In the genomic region with DNA sequence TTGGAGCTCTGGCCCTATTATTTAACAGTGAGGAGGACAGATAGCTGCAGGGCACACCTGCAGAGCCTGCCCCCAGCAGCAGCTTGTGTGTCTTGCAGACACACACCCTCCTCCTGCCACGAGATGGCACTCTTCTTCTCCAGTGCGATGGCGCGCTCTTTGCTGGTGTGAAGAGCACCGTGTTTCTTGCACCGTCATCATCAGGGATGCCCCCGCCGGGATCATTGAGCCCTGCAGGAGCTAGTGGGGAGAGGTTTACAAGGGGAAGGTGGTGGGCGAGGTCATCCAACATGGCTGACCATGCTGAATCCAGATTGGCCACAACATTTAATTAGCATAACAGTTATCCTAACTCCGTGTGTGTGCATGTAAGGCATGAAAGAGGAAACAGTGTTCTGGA, we compare ENCODE assay signal across 8 cellular contexts.
DNase-seq lines count a peak whose midpoint lies in the region; ATAC-seq and TF ChIP-seq lines count a peak whose summit lies in the region.

No MANE protein-coding gene starts in this region.

- DNase-seq in DND-41 (peak; percentile 73), HuH-7.5 (ENCODE audit: low spot score) (peak; percentile 79), activated T-cell treated with anti-CD3 and anti-CD28 coated beads for 4 hours (peak; percentile 42), fibroblast of gingiva (ENCODE audit: low read depth) (peak; percentile 73), stomach (peak; percentile 84)

- H3K9me3 ChIP-seq in DND-41 (ENCODE audit: insufficient read depth, low read length, severe bottlenecking) = no peaks in the 10 kb centered on the region
- H3K9me3 ChIP-seq in OCI-LY1 (ENCODE audit: low read length) = no peaks in the 10 kb centered on the region
- H3K9me3 ChIP-seq in neural cell (ENCODE audit: low read length) = no peaks in the 10 kb centered on the region
- no peaks in the 10 kb centered on the region for H3K9me3 ChIP-seq in stomach

- H3K36me3 ChIP-seq in DND-41 (ENCODE audit: insufficient read depth, low read length) = no peaks in the 10 kb centered on the region
- no peaks in the 10 kb centered on the region for H3K36me3 ChIP-seq in OCI-LY1 (ENCODE audit: insufficient read depth, low read length)
- H3K36me3 ChIP-seq in neural cell (ENCODE audit: insufficient read depth, low read length) = no peaks in the 10 kb centered on the region
- peaks cover 8 to 83% (median 44%) of the 10 kb centered on the region in 4 donors for H3K36me3 ChIP-seq in stomach

- peak overlapping the region; percentile 26; the same call in 1 of the 2 replicates for H2AFZ ChIP-seq in DND-41 (ENCODE audit: low read depth, low read length)
- no peak overlapping the region for H2AFZ ChIP-seq in OCI-LY1 (ENCODE audit: low read length)
- H2AFZ ChIP-seq in neural cell (ENCODE audit: low read depth, low read length) = no peak overlapping the region

- H3F3A ChIP-seq in OCI-LY1 (ENCODE audit: insufficient read depth, low read length) = no peaks in the 10 kb centered on the region
- H3F3A ChIP-seq in neural cell (ENCODE audit: insufficient read depth, low read length, poor library complexity, severe bottlenecking) = no peaks in the 10 kb centered on the region

- H3K79me2 ChIP-seq in DND-41 (ENCODE audit: insufficient read depth, low read length) = no peaks in the 10 kb centered on the region
- H3K79me2 ChIP-seq in OCI-LY1 (ENCODE audit: insufficient read depth, low read length) = no peaks in the 10 kb centered on the region
- H3K79me2 ChIP-seq in neural cell (replicated peaks; ENCODE audit: insufficient read depth, low read length) = no peaks in the 10 kb centered on the region

- H4K20me1 ChIP-seq in DND-41 (ENCODE audit: insufficient read depth, low read length) (peaks cover 25% of the 10 kb centered on the region), OCI-LY1 (ENCODE audit: insufficient read depth, low read length) (no peaks in the 10 kb centered on the region), neural cell (ENCODE audit: insufficient read depth) (no peaks in the 10 kb centered on the region)

- H3K9ac ChIP-seq in DND-41 (ENCODE audit: low read depth, low read length) (no peak overlapping the region), OCI-LY1 (ENCODE audit: low read length) (no peak overlapping the region), neural cell (ENCODE audit: low read length) (no peak overlapping the region)

- no peak for TF ChIP-seq EP300 in neural cell (conservative IDR thresholded peaks at IDR 0.05; ENCODE audit: poor library complexity, severe bottlenecking)
- no peak for TF ChIP-seq EP300 in stomach (IDR thresholded peaks at IDR 0.05)

- H3K27me3 ChIP-seq in DND-41 (ENCODE audit: insufficient read depth, low read length, poor library complexity) (peaks cover 38% of the 10 kb centered on the region), OCI-LY1 (ENCODE audit: insufficient read depth, low read length) (peaks cover 19% of the 10 kb centered on the region; the same call in 1 of the 2 replicates), neural cell (ENCODE audit: insufficient read depth, low read depth, low read length) (no peaks in the 10 kb centered on the region), stomach (no peaks in the 10 kb centered on the region)

- 5 to 13% (median 6%) methylated on average over 2 to 10 of the region's 10 CpGs for WGBS in stomach, 5 donors

- ATAC-seq in DND-41 (ENCODE audit: insufficient read depth, low read depth) (peak; percentile 100), GM21619 (IDR thresholded peaks at IDR 0.05; ENCODE audit: unreplicated experiment) (peak; percentile 98)

- H3K4me1 ChIP-seq in DND-41 (ENCODE audit: insufficient read depth, low read length) = peaks cover 7% of the 10 kb centered on the region
- H3K4me1 ChIP-seq in OCI-LY1 (ENCODE audit: insufficient read depth, low read length, severe bottlenecking) = peaks cover 6% of the 10 kb centered on the region
- peaks cover 0 to 12% (median 6%) of the 10 kb centered on the region in 4 donors for H3K4me1 ChIP-seq in stomach

- TF ChIP-seq RAD21 in neural cell (conservative IDR thresholded peaks at IDR 0.05) = peak; percentile 82

- no peak overlapping the region for H3K27ac ChIP-seq in DND-41 (ENCODE audit: low read length)
- H3K27ac ChIP-seq in OCI-LY1 (ENCODE audit: low read depth, low read length, poor library complexity, severe bottlenecking) = no peak overlapping the region
- no peak overlapping the region for H3K27ac ChIP-seq in neural cell (ENCODE audit: low read length)
- H3K27ac ChIP-seq in stomach = peak overlapping the region in 1 of 5 donors; percentile 60

- peak overlapping the region; percentile 56 for H3K4me2 ChIP-seq in DND-41 (ENCODE audit: insufficient read depth, low read length)
- peak overlapping the region; percentile 40; the same call in 1 of the 2 replicates for H3K4me2 ChIP-seq in OCI-LY1 (ENCODE audit: low read length)
- no peak overlapping the region for H3K4me2 ChIP-seq in neural cell (ENCODE audit: low read length)

- H3K4me3 ChIP-seq in DND-41 (ENCODE audit: low read depth in 1 of 2, low read length in 2 of 2) (0 out of 4 replicates have a peak overlapping the region, but pooled peaks of 1 of the 2 experiments have one; percentile 28), OCI-LY1 (ENCODE audit: low read depth, low read length, poor library complexity, severe bottlenecking) (peak overlapping the region; percentile 4), neural cell (ENCODE audit: low read length) (no peak overlapping the region), stomach (no peak overlapping the region)

- H3K9me2 ChIP-seq in OCI-LY1 (ENCODE audit: low read depth, low read length) (no peaks in the 10 kb centered on the region), neural cell (ENCODE audit: insufficient read depth, low read length) (no peaks in the 10 kb centered on the region)

- TF ChIP-seq CTCF in DND-41 (IDR thresholded peaks at IDR 0.05; ENCODE audit: borderline replicate concordance, extremely low read depth, low read length, poor library complexity, severe bottlenecking) = peak; percentile 97
- TF ChIP-seq CTCF in OCI-LY1 (IDR thresholded peaks at IDR 0.05; ENCODE audit: low read length) = peak; percentile 99
- TF ChIP-seq CTCF in neural cell (IDR thresholded peaks at IDR 0.05; ENCODE audit: poor library complexity, severe bottlenecking) = peak; percentile 90
- peak in 5 of 7 experiments; percentile 72 to 92 (median 79) for TF ChIP-seq CTCF in stomach (IDR thresholded peaks at IDR 0.05)

- intact Hi-C loops in stomach (cut with DNase I; ENCODE audit: low total_unique reads) = no loop called here

- no peak for TF ChIP-seq POLR2A in stomach (IDR thresholded peaks at IDR 0.05)

TF ChIP-seq in neural cell, 6 proteins besides CTCF, POLR2A, EP300 and RAD21:
- no peak for TF ChIP-seq POLR2AphosphoS5 (IDR thresholded peaks at IDR 0.05)
- TF ChIP-seq, protein P1, sequence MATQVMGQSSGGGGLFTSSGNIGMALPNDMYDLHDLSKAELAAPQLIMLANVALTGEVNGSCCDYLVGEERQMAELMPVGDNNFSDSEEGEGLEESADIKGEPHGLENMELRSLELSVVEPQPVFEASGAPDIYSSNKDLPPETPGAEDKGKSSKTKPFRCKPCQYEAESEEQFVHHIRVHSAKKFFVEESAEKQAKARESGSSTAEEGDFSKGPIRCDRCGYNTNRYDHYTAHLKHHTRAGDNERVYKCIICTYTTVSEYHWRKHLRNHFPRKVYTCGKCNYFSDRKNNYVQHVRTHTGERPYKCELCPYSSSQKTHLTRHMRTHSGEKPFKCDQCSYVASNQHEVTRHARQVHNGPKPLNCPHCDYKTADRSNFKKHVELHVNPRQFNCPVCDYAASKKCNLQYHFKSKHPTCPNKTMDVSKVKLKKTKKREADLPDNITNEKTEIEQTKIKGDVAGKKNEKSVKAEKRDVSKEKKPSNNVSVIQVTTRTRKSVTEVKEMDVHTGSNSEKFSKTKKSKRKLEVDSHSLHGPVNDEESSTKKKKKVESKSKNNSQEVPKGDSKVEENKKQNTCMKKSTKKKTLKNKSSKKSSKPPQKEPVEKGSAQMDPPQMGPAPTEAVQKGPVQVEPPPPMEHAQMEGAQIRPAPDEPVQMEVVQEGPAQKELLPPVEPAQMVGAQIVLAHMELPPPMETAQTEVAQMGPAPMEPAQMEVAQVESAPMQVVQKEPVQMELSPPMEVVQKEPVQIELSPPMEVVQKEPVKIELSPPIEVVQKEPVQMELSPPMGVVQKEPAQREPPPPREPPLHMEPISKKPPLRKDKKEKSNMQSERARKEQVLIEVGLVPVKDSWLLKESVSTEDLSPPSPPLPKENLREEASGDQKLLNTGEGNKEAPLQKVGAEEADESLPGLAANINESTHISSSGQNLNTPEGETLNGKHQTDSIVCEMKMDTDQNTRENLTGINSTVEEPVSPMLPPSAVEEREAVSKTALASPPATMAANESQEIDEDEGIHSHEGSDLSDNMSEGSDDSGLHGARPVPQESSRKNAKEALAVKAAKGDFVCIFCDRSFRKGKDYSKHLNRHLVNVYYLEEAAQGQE (IDR thresholded peaks at IDR 0.05; ENCODE audit: borderline replicate concordance) = no peak
- no peak for TF ChIP-seq TAF1 (IDR thresholded peaks at IDR 0.05; ENCODE audit: low read depth)
- TF ChIP-seq SMC3 (conservative IDR thresholded peaks at IDR 0.05; ENCODE audit: poor library complexity) = peak; percentile 89
- TF ChIP-seq MXI1 (conservative IDR thresholded peaks at IDR 0.05; ENCODE audit: poor library complexity, severe bottlenecking) = no peak
